8 cellular contexts compared by ENCODE assay signal in the genomic region with DNA sequence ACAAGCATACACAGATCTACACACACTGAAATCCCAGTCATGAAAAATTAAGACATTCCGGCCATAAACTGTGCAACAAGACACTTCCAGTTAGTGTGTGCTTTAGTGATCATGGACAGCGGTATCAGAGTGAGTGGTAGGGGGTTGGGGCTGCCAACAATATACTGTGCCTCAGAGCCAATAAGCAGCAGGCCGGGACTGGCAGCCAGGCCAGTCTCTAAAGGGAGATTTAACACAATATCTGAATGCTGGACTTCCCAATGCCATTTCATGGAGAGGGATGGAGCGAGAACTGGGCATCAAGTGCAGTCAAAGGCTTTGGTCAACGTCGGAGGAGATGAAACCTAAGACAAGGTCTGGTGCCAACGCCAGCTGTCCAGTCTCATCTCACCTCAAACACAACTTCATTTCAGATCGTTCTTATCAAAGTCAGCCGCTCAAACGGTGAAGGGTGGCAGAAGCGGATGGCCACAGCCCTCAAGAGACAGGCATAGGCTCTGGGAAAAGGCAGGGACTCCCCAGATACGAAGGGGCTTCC. TPM values are rescaled to one million over a fixed set of nuclear protein-coding genes. Genes with fewer than 3 reads are reported as not detected.
DNase-seq lines count a peak whose midpoint lies in the region; ATAC-seq lines count a peak whose summit lies in the region.

No MANE protein-coding gene starts in this region.

- H3K4me3 Mint-ChIP-seq in activated T-helper 17 cell treated with anti-CD3 and anti-CD28 coated beads, Interleukin-2, amount 50 U/mL, for 72 hours, result peak overlapping the region; percentile 84

- H3K36me3 Mint-ChIP-seq in activated T-helper 17 cell treated with anti-CD3 and anti-CD28 coated beads, Interleukin-2, amount 50 U/mL, for 72 hours (ENCODE audit: low read depth), result no peaks in the 10 kb centered on the region

- no peaks in the 10 kb centered on the region for H3K27me3 ChIP-seq in neuron (ENCODE audit: insufficient read depth, low read length)

- no peak for ATAC-seq in activated T-helper 17 cell treated with anti-CD3 and anti-CD28 coated beads, Interleukin-2, amount 50 U/mL, for 72 hours (replicated peaks)
- no peak for ATAC-seq in HG02798 (IDR thresholded peaks at IDR 0.05; ENCODE audit: poor library complexity, unreplicated experiment)

- peak overlapping the region; percentile 72 for H3K4me3 ChIP-seq in neuron (ENCODE audit: low read length)

- H3K36me3 ChIP-seq in neuron (ENCODE audit: insufficient read depth, low read length), result no peaks in the 10 kb centered on the region

- no peaks in the 10 kb centered on the region for H3K9me3 ChIP-seq in neuron (ENCODE audit: low read length)

- H2AFZ ChIP-seq in neuron (ENCODE audit: low read depth, low read length), result peak overlapping the region; percentile 63

- H3K4me1 Mint-ChIP-seq in activated T-helper 17 cell treated with anti-CD3 and anti-CD28 coated beads, Interleukin-2, amount 50 U/mL, for 72 hours, result peaks cover 27% of the 10 kb centered on the region

- DNase-seq in activated T-cell treated with anti-CD3 and anti-CD28 coated beads for 1 hour (ENCODE audit: low read depth), result peak; percentile 17
- no peak for DNase-seq in activated T-cell treated with anti-CD3 and anti-CD28 coated beads for 4 hours
- DNase-seq in NCI-H446 treated with DMSO at 0.1 percent for 48 hours (lab: John Stamatoyannopoulos, UW), result peak; percentile 12
- peak; percentile 17 for DNase-seq in fibroblast of the conjunctiva (ENCODE audit: low read depth)
- DNase-seq in NCI-H187 (lab: John Stamatoyannopoulos, UW), result no peak

- H3K27ac Mint-ChIP-seq in activated T-helper 17 cell treated with anti-CD3 and anti-CD28 coated beads, Interleukin-2, amount 50 U/mL, for 72 hours, result peak overlapping the region; percentile 96

- H3K9me3 Mint-ChIP-seq in activated T-helper 17 cell treated with anti-CD3 and anti-CD28 coated beads, Interleukin-2, amount 50 U/mL, for 72 hours, result no peaks in the 10 kb centered on the region

- peaks cover 19% of the 10 kb centered on the region for H3K4me1 ChIP-seq in neuron (ENCODE audit: insufficient read depth, low read length)

- no peaks in the 10 kb centered on the region for H3K27me3 Mint-ChIP-seq in activated T-helper 17 cell treated with anti-CD3 and anti-CD28 coated beads, Interleukin-2, amount 50 U/mL, for 72 hours

RNA-seq across cellular contexts. Expression of a gene that starts 1.0 kb away (rescaled TPM):
- total RNA-seq in activated T-helper 17 cell treated with anti-CD3 and anti-CD28 coated beads, Interleukin-2, amount 50 U/mL, for 72 hours, result 10 to 100 TPM; 32.7 to 42.2 TPM

RNA-seq across cellular contexts. Expression of a gene that starts 31.3 kb away (rescaled TPM):
- not detected for total RNA-seq in activated T-helper 17 cell treated with anti-CD3 and anti-CD28 coated beads, Interleukin-2, amount 50 U/mL, for 72 hours

Comparison
In these comparisons a context has a peak if more than half of its experiments do, and no peak if none do; other contexts are left out.
1. DNase-seq: peak in activated T-cell treated with anti-CD3 and anti-CD28 coated beads for 1 hour (single experiment), NCI-H446 treated with DMSO at 0.1 percent for 48 hours (single experiment) and fibroblast of the conjunctiva (single experiment); none in activated T-cell treated with anti-CD3 and anti-CD28 coated beads for 4 hours (single experiment) and NCI-H187 (0 of 2).